14 cellular contexts compared by ENCODE assay signal in genomic region chr1:233293556-233294446, GRCh38. TPM values are rescaled to one million over a fixed set of nuclear protein-coding genes. Genes with fewer than 3 reads are reported as not detected.
A peak's percentile ranks its signal among the peaks of the same experiment; 100 is the strongest.
DNase-seq lines count a peak whose midpoint lies in the region; ATAC-seq, FAIRE-seq and TF ChIP-seq lines count a peak whose summit lies in the region.
"Had no signal": no experiment of that assay in that cellular context is flagged by ENCODE, and none has a peak within 500 bp of the region (broad histone marks: within the 10 kb centered on the region; RNA-seq: fewer than 3 reads in every experiment).

No MANE protein-coding gene starts in this region.

- peaks cover 27% of the 10 kb centered on the region for H3K4me1 Mint-ChIP-seq in T-helper 2 cell treated with Interferon-gamma antibody and Interleukin-4, amounts not matched to agents 5 μg/mL and 100 μg/mL, for 36 hours (ENCODE audit: low read depth)
- H3K4me1 Mint-ChIP-seq in neural crest cell: peaks cover 16% of the 10 kb centered on the region

- H3K79me2 ChIP-seq in Karpas-422 (ENCODE audit: low read length) (peaks cover 74% of the 10 kb centered on the region), hepatocyte (peaks cover 3% of the 10 kb centered on the region)

- H3K36me3 ChIP-seq in Karpas-422 (ENCODE audit: insufficient read depth, low read length) (peaks cover 14% of the 10 kb centered on the region), bronchial epithelial cell (ENCODE audit: control insufficient read depth, insufficient read depth, low read length) (no peaks in the 10 kb centered on the region), hepatocyte (replicated peaks; ENCODE audit: insufficient read depth, low read depth) (no peaks in the 10 kb centered on the region), MG63 (no peaks in the 10 kb centered on the region)
- H3K36me3 ChIP-seq: BLaER1 had no signal

- no peak for FAIRE-seq in bronchial epithelial cell (lab: Jason Lieb, UNC)

- H3K4me1 ChIP-seq in Karpas-422 (ENCODE audit: low read length) (peaks cover 34% of the 10 kb centered on the region), hepatocyte (ENCODE audit: insufficient read depth) (no peaks in the 10 kb centered on the region)
- H3K4me1 ChIP-seq: psoas muscle had no signal

- H3K27ac ChIP-seq in Karpas-422 (ENCODE audit: low read length) (no peak overlapping the region), hepatocyte (no peak overlapping the region)
- H3K27ac ChIP-seq: BLaER1, psoas muscle had no signal

- DNase-seq in T-helper 2 cell treated with Interferon-gamma antibody and Interleukin-4, amounts not matched to agents 5 μg/mL and 100 μg/mL, for 36 hours (ENCODE audit: low spot score): no peak
- no peak for DNase-seq in T-helper 2 cell
- DNase-seq in Karpas-422: no peak
- peak; percentile 15 for DNase-seq in bronchial epithelial cell (ENCODE audit: low read depth)
- no peak for DNase-seq in neural crest cell (ENCODE audit: low read depth, low spot score)
- no peak for DNase-seq in hepatocyte (ENCODE audit: low spot score)
- DNase-seq in MG63: no peak
- DNase-seq: central memory CD4-positive, alpha-beta T cell; left ventricle myocardium superior; NCI-H187; psoas muscle; trophoblast cell had no signal

- no peak overlapping the region for H2AFZ ChIP-seq in Karpas-422 (ENCODE audit: low read length)
- no peak overlapping the region for H2AFZ ChIP-seq in hepatocyte

- H4K20me1 ChIP-seq in Karpas-422 (ENCODE audit: insufficient read depth, low read depth, low read length) (peaks cover 6% of the 10 kb centered on the region; the same call in 1 of the 2 replicates), hepatocyte (ENCODE audit: insufficient read depth, poor library complexity, severe bottlenecking) (no peaks in the 10 kb centered on the region)
- H4K20me1 ChIP-seq: BLaER1 had no signal

- peak overlapping the region; percentile 92 for H3K9ac ChIP-seq in Karpas-422 (ENCODE audit: low read length)

- no peak overlapping the region for H3K27ac Mint-ChIP-seq in T-helper 2 cell treated with Interferon-gamma antibody and Interleukin-4, amounts not matched to agents 5 μg/mL and 100 μg/mL, for 36 hours
- H3K27ac Mint-ChIP-seq in neural crest cell (ENCODE audit: unreplicated experiment): no peak overlapping the region

- no peaks in the 10 kb centered on the region for H3K27me3 ChIP-seq in Karpas-422 (ENCODE audit: low read length)
- no peaks in the 10 kb centered on the region for H3K27me3 ChIP-seq in bronchial epithelial cell (ENCODE audit: control insufficient read depth, insufficient read depth, low read length)
- no peaks in the 10 kb centered on the region for H3K27me3 ChIP-seq in hepatocyte
- no peaks in the 10 kb centered on the region for H3K27me3 ChIP-seq in MG63
- H3K27me3 ChIP-seq: BLaER1 had no signal

- no peaks in the 10 kb centered on the region for H3K27me3 Mint-ChIP-seq in T-helper 2 cell treated with Interferon-gamma antibody and Interleukin-4, amounts not matched to agents 5 μg/mL and 100 μg/mL, for 36 hours (ENCODE audit: low read depth)
- H3K27me3 Mint-ChIP-seq in neural crest cell (ENCODE audit: low read depth): no peaks in the 10 kb centered on the region

- peak overlapping the region; percentile 30 for H3K4me3 Mint-ChIP-seq in T-helper 2 cell treated with Interferon-gamma antibody and Interleukin-4, amounts not matched to agents 5 μg/mL and 100 μg/mL, for 36 hours
- H3K4me3 Mint-ChIP-seq in neural crest cell: peak overlapping the region; percentile 47

- ATAC-seq in HG02870 (IDR thresholded peaks at IDR 0.05; ENCODE audit: unreplicated experiment): no peak
- ATAC-seq: left ventricle myocardium superior, psoas muscle had no signal

- WGBS in hepatocyte (ENCODE audit: low lambda C conversion rate, missing lambda C conversion rate): 94% methylated on average over 3 of the region's 3 CpGs

- H3K9me3 Mint-ChIP-seq in T-helper 2 cell treated with Interferon-gamma antibody and Interleukin-4, amounts not matched to agents 5 μg/mL and 100 μg/mL, for 36 hours: no peaks in the 10 kb centered on the region
- no peaks in the 10 kb centered on the region for H3K9me3 Mint-ChIP-seq in neural crest cell

- peak overlapping the region; percentile 94 for H3K4me2 ChIP-seq in Karpas-422 (ENCODE audit: low read depth, low read length, poor library complexity, severe bottlenecking)
- H3K4me2 ChIP-seq in hepatocyte: no peak overlapping the region

- no peaks in the 10 kb centered on the region for H3K9me3 ChIP-seq in Karpas-422 (ENCODE audit: low read length)
- H3K9me3 ChIP-seq in hepatocyte (ENCODE audit: low read depth): no peaks in the 10 kb centered on the region
- H3K9me3 ChIP-seq in MG63: no peaks in the 10 kb centered on the region
- H3K9me3 ChIP-seq: BLaER1, psoas muscle had no signal

- TF ChIP-seq CTCF in bronchial epithelial cell (IDR thresholded peaks at IDR 0.05; ENCODE audit: insufficient read depth, low read length, severe bottlenecking) (no peak), neural crest cell (conservative IDR thresholded peaks at IDR 0.05) (no peak), hepatocyte (IDR thresholded peaks at IDR 0.05; ENCODE audit: poor library complexity) (no peak)

- peaks cover 2% of the 10 kb centered on the region for H3K36me3 Mint-ChIP-seq in T-helper 2 cell treated with Interferon-gamma antibody and Interleukin-4, amounts not matched to agents 5 μg/mL and 100 μg/mL, for 36 hours (ENCODE audit: low read depth)
- H3K36me3 Mint-ChIP-seq in neural crest cell (ENCODE audit: low read depth): no peaks in the 10 kb centered on the region

- H3K4me3 ChIP-seq in Karpas-422 (ENCODE audit: low read length): peak overlapping the region; percentile 99
- H3K4me3 ChIP-seq in bronchial epithelial cell (ENCODE audit: low read depth, low read length): no peak overlapping the region
- no peak overlapping the region for H3K4me3 ChIP-seq in hepatocyte
- no peak overlapping the region for H3K4me3 ChIP-seq in MG63
- H3K4me3 ChIP-seq: psoas muscle had no signal

- no peaks in the 10 kb centered on the region for H3K9me2 ChIP-seq in Karpas-422 (replicated peaks; ENCODE audit: insufficient read depth, low read length)
- no peaks in the 10 kb centered on the region for H3K9me2 ChIP-seq in hepatocyte (replicated peaks; ENCODE audit: insufficient read depth)

RNA-seq across cellular contexts. Expression of gene PCNX2, which starts 1.7 kb away (rescaled TPM):
- total RNA-seq in Karpas-422 (2014; rRNA removed; shearing (Covaris generic); ENCODE audit: low replicate concordance): 49.1 and 96.2 TPM in 2 replicates
- total RNA-seq in bronchial epithelial cell (30.3 and 41.6 TPM in 2 replicates), neural crest cell (13.6 and 15.6 TPM in 2 replicates), hepatocyte (10.0 and 11.0 TPM in 2 replicates)
- polyA plus RNA-seq in hepatocyte: 3.9 and 4.9 TPM in 2 replicates
- total RNA-seq in MG63 (2014; rRNA removed; shearing (Covaris generic); ENCODE audit: low replicate concordance): 1.8 TPM in 2 replicates

RNA-seq across cellular contexts. Expression of gene MAP3K21, which starts 33.7 kb away (rescaled TPM):
- 2.2 and 3.4 TPM in 2 replicates for total RNA-seq in Karpas-422 (2014; rRNA removed; shearing (Covaris generic); ENCODE audit: low replicate concordance)
- 6.6 and 6.9 TPM in 2 replicates for total RNA-seq in bronchial epithelial cell
- total RNA-seq in neural crest cell: 0.51 and 0.86 TPM in 2 replicates
- total RNA-seq in hepatocyte: 6.9 and 9.5 TPM in 2 replicates
- polyA plus RNA-seq in hepatocyte: 2.1 and 2.5 TPM in 2 replicates
- 0.89 and 1.5 TPM in 2 replicates for total RNA-seq in MG63 (2014; rRNA removed; shearing (Covaris generic); ENCODE audit: low replicate concordance)
